8 cellular contexts compared by ENCODE assay signal in genomic region chr3:12663311-12663935, GRCh38. TPM values are rescaled to one million over a fixed set of nuclear protein-coding genes. Genes with fewer than 3 reads are reported as not detected.
DNase-seq lines count a peak whose midpoint lies in the region; ATAC-seq and TF ChIP-seq lines count a peak whose summit lies in the region.

No MANE protein-coding gene starts in this region.

- peak overlapping the region; percentile 100 for H3K27ac Mint-ChIP-seq in type B pancreatic cell

- peak overlapping the region; percentile 85 for H2AFZ ChIP-seq in neural cell (ENCODE audit: low read depth, low read length)

- no peaks in the 10 kb centered on the region for H3K27me3 ChIP-seq in neural cell (ENCODE audit: insufficient read depth, low read depth, low read length)

- peak; percentile 66 for DNase-seq in HuH-7 (ENCODE audit: low spot score)
- DNase-seq in activated T-cell treated with anti-CD3 and anti-CD28 coated beads, Interleukin-2, amount 50 U/mL, for 48 hours: peak; percentile 51 to 62
- DNase-seq in fibroblast of villous mesenchyme (ENCODE audit: low read depth): no peak
- DNase-seq in type B pancreatic cell (ENCODE audit: extremely low spot score, unreplicated experiment): no peak
- no peak for DNase-seq in NCI-H2107 (lab: John Stamatoyannopoulos, UW)

- no peaks in the 10 kb centered on the region for H3K9me3 Mint-ChIP-seq in type B pancreatic cell

- no peaks in the 10 kb centered on the region for H3K36me3 ChIP-seq in ES-I3 (ENCODE audit: insufficient read depth, low read length)
- no peaks in the 10 kb centered on the region for H3K36me3 ChIP-seq in neural cell (ENCODE audit: insufficient read depth, low read length)

- H3K27ac ChIP-seq in neural cell (ENCODE audit: low read length): peak overlapping the region; percentile 99

- peaks cover 4% of the 10 kb centered on the region for H3K36me3 Mint-ChIP-seq in type B pancreatic cell

- peak; percentile 38 for ATAC-seq in GM21515 (IDR thresholded peaks at IDR 0.05; ENCODE audit: unreplicated experiment)

- H3K4me3 ChIP-seq in fibroblast of villous mesenchyme (ENCODE audit: low read depth, low read length): peak overlapping the region; percentile 95
- H3K4me3 ChIP-seq in neural cell (ENCODE audit: low read length): peak overlapping the region; percentile 100

- no peaks in the 10 kb centered on the region for H3K9me3 ChIP-seq in ES-I3 (ENCODE audit: control insufficient read depth, insufficient read depth, low read length)
- H3K9me3 ChIP-seq in neural cell (ENCODE audit: low read length): no peaks in the 10 kb centered on the region

- H3K4me1 ChIP-seq in ES-I3 (ENCODE audit: insufficient read depth, low read length): peaks cover 18% of the 10 kb centered on the region; the same call in 1 of the 2 replicates

- peaks cover 54% of the 10 kb centered on the region for H3K79me2 ChIP-seq in neural cell (replicated peaks; ENCODE audit: insufficient read depth, low read length)

- no peaks in the 10 kb centered on the region for H3K27me3 Mint-ChIP-seq in type B pancreatic cell

- peaks cover 22% of the 10 kb centered on the region for H3K4me1 Mint-ChIP-seq in type B pancreatic cell (ENCODE audit: unreplicated experiment)

- H3K4me3 Mint-ChIP-seq in type B pancreatic cell: peak overlapping the region; percentile 93

- H3K4me2 ChIP-seq in neural cell (ENCODE audit: low read length): peak overlapping the region; percentile 99

- no peak for TF ChIP-seq RAD21 in neural cell (conservative IDR thresholded peaks at IDR 0.05)

- no peaks in the 10 kb centered on the region for H3K9me2 ChIP-seq in neural cell (ENCODE audit: insufficient read depth, low read length)

- peaks cover 7% of the 10 kb centered on the region for H4K20me1 ChIP-seq in neural cell (ENCODE audit: insufficient read depth)

- peak overlapping the region; percentile 99 for H3K9ac ChIP-seq in ES-I3 (ENCODE audit: low read depth, low read length)
- peak overlapping the region; percentile 100 for H3K9ac ChIP-seq in neural cell (ENCODE audit: low read length)

- no peak for TF ChIP-seq CTCF in fibroblast of villous mesenchyme (IDR thresholded peaks at IDR 0.05; ENCODE audit: insufficient read depth, low read depth, low read length)
- TF ChIP-seq CTCF in neural cell (IDR thresholded peaks at IDR 0.05; ENCODE audit: poor library complexity, severe bottlenecking): no peak
- no peak for TF ChIP-seq CTCF in type B pancreatic cell (conservative IDR thresholded peaks at IDR 0.05)

- no peak for TF ChIP-seq EP300 in neural cell (conservative IDR thresholded peaks at IDR 0.05; ENCODE audit: poor library complexity, severe bottlenecking)

- no peaks in the 10 kb centered on the region for H3F3A ChIP-seq in neural cell (ENCODE audit: insufficient read depth, low read length, poor library complexity, severe bottlenecking)

TF ChIP-seq in neural cell, 6 proteins besides CTCF, POLR2A, EP300 and RAD21:
- TF ChIP-seq REST (IDR thresholded peaks at IDR 0.05; ENCODE audit: borderline replicate concordance): peak; percentile 24
- no peak for TF ChIP-seq MXI1 (conservative IDR thresholded peaks at IDR 0.05; ENCODE audit: poor library complexity, severe bottlenecking)

RNA-seq across cellular contexts. Expression of gene RAF1, which starts 0.5 kb away (rescaled TPM):
- total RNA-seq in fibroblast of villous mesenchyme: 86.7 and 111 TPM in 2 replicates
- 212 and 215 TPM in 2 replicates for polyA plus RNA-seq in neural cell
- 182 and 188 TPM in 2 replicates for polyA minus RNA-seq in neural cell
- 81.6 and 92.1 TPM in 2 replicates for total RNA-seq in type B pancreatic cell (ENCODE audit: low replicate concordance)

Comparison
In these comparisons a context has a peak if more than half of its experiments do, and no peak if none do; other contexts are left out.
1. DNase-seq: peak in HuH-7 (single experiment) and activated T-cell treated with anti-CD3 and anti-CD28 coated beads, Interleukin-2, amount 50 U/mL, for 48 hours (2 of 2); none in fibroblast of villous mesenchyme (single experiment), type B pancreatic cell (single experiment) and NCI-H2107 (single experiment).